Comparison of ENCODE assay signal across 8 cellular contexts in the genomic region with DNA sequence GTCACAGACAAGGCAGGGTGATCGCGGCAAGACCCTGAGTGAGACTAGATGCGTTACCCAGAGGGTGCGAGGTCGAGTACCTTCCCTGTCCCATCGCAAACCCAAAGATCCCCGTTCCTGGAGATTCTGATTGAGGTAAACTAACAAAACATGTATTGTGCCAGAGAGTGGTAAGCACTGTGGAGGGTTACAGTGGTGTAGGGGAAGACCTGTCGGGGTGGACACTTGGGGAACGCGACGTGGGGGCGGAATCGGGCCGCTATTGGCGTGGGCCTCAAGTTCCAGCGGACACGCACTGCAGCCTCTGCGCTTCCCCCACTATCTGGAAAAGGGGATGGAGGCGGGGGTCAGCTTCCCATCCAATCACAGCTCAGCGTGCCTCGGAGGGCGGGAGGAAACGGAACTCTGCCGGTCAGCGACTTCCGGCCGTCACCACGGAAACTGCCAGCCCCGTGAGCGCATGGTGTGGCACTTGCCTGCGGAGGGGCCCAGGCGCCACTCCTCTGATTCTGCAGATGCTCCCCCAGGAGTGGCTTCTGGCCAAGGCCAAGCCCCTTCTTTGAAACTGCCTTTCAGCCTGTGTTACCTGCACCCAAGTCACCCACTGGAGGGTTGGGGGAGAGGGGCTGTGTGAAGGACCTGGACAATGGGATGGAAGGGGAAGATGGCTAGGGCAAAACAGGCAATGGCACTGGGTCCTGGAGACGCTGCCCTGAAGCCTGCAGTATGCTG. TPM values are rescaled to one million over a fixed set of nuclear protein-coding genes. Genes with fewer than 3 reads are reported as not detected.
DNase-seq lines count a peak whose midpoint lies in the region; ATAC-seq and TF ChIP-seq lines count a peak whose summit lies in the region.

No MANE protein-coding gene starts in this region.

- H3K9me3 Mint-ChIP-seq in endothelial cell (ENCODE audit: unreplicated experiment) (no peaks in the 10 kb centered on the region), mesothelial cell of epicardium (no peaks in the 10 kb centered on the region)
- H3K9me3 Mint-ChIP-seq in stimulated activated memory B cell treated with anti-CD40 and anti-IgM and Interleukin-4, amounts not matched to agents 10 μg/mL and 1 μg/mL and 100 μg/mL, for 72 hours, result no peaks in the 10 kb centered on the region

- H3K4me3 Mint-ChIP-seq in endothelial cell (ENCODE audit: unreplicated experiment) (peak overlapping the region; percentile 96), mesothelial cell of epicardium (peak overlapping the region; percentile 96)
- H3K4me3 Mint-ChIP-seq in stimulated activated memory B cell treated with anti-CD40 and anti-IgM and Interleukin-4, amounts not matched to agents 10 μg/mL and 1 μg/mL and 100 μg/mL, for 72 hours, result peak overlapping the region; percentile 89

- peak overlapping the region; percentile 91 for H3K4me3 ChIP-seq in GM06990 (replicated peaks; ENCODE audit: low read depth, low read length)

- H3K4me1 Mint-ChIP-seq in endothelial cell (ENCODE audit: unreplicated experiment) (peaks cover 29% of the 10 kb centered on the region), mesothelial cell of epicardium (peaks cover 44% of the 10 kb centered on the region)
- H3K4me1 Mint-ChIP-seq in stimulated activated memory B cell treated with anti-CD40 and anti-IgM and Interleukin-4, amounts not matched to agents 10 μg/mL and 1 μg/mL and 100 μg/mL, for 72 hours, result peaks cover 81% of the 10 kb centered on the region

- peaks cover 7% of the 10 kb centered on the region for H3K36me3 ChIP-seq in GM06990 (ENCODE audit: control insufficient read depth, insufficient read depth, low read length)

- H3K27me3 Mint-ChIP-seq in endothelial cell (ENCODE audit: unreplicated experiment) (peaks cover 27% of the 10 kb centered on the region), mesothelial cell of epicardium (ENCODE audit: low read depth) (no peaks in the 10 kb centered on the region)
- H3K27me3 Mint-ChIP-seq in stimulated activated memory B cell treated with anti-CD40 and anti-IgM and Interleukin-4, amounts not matched to agents 10 μg/mL and 1 μg/mL and 100 μg/mL, for 72 hours, result no peaks in the 10 kb centered on the region

- TF ChIP-seq CTCF in GM06990 (IDR thresholded peaks at IDR 0.05; ENCODE audit: insufficient read depth, low read length, poor library complexity, severe bottlenecking) (no peak), endothelial cell (IDR thresholded peaks at IDR 0.05; ENCODE audit: unreplicated experiment) (no peak), mesothelial cell of epicardium (IDR thresholded peaks at IDR 0.05; ENCODE audit: unreplicated experiment) (no peak)

- peaks cover 32% of the 10 kb centered on the region for H3K36me3 Mint-ChIP-seq in endothelial cell (ENCODE audit: low read depth, unreplicated experiment)
- H3K36me3 Mint-ChIP-seq in mesothelial cell of epicardium, result peaks cover 11% of the 10 kb centered on the region
- peaks cover 23% of the 10 kb centered on the region for H3K36me3 Mint-ChIP-seq in stimulated activated memory B cell treated with anti-CD40 and anti-IgM and Interleukin-4, amounts not matched to agents 10 μg/mL and 1 μg/mL and 100 μg/mL, for 72 hours

- H3K27me3 ChIP-seq in GM06990 (replicated peaks; ENCODE audit: control insufficient read depth, insufficient read depth, low read length), result no peaks in the 10 kb centered on the region

- H3K27ac Mint-ChIP-seq in endothelial cell (ENCODE audit: unreplicated experiment) (peak overlapping the region; percentile 99), mesothelial cell of epicardium (peak overlapping the region; percentile 100)
- H3K27ac Mint-ChIP-seq in stimulated activated memory B cell treated with anti-CD40 and anti-IgM and Interleukin-4, amounts not matched to agents 10 μg/mL and 1 μg/mL and 100 μg/mL, for 72 hours, result peak overlapping the region; percentile 100

- DNase-seq in GM06990 (ENCODE audit: extremely low read depth, insufficient read length) (peak; percentile 88), endothelial cell (ENCODE audit: low spot score) (peak; percentile 74), mesothelial cell of epicardium (ENCODE audit: low spot score in 2 of 2, unreplicated experiment in 2 of 2) (peak; percentile 64 to 85), OCI-M1 (lab: John Stamatoyannopoulos, UW) (no peak), NCI-H1092 treated with DMSO at 0.1 percent for 48 hours (lab: John Stamatoyannopoulos, UW) (no peak)
- peak; percentile 41 for DNase-seq in activated CD4-positive, alpha-beta T cell treated with anti-CD3 and anti-CD28 coated beads, Interleukin-2, amount 50 U/mL, for 1 hour

- ATAC-seq in HG03196 (IDR thresholded peaks at IDR 0.05; ENCODE audit: unreplicated experiment), result peak; percentile 23
- peak; percentile 48 for ATAC-seq in stimulated activated memory B cell treated with anti-CD40 and anti-IgM and Interleukin-4, amounts not matched to agents 10 μg/mL and 1 μg/mL and 100 μg/mL, for 72 hours

RNA-seq across cellular contexts. Expression of a gene that starts 1.0 kb away (rescaled TPM):
- total RNA-seq in endothelial cell (ENCODE audit: unreplicated experiment), result 81.6 TPM
- total RNA-seq in mesothelial cell of epicardium, result 66.2 to 74.7 TPM (median 73.4 TPM) in 3 replicates

RNA-seq across cellular contexts. Expression of a gene that starts 4.5 kb away (rescaled TPM):
- total RNA-seq in endothelial cell (ENCODE audit: unreplicated experiment), result 130 TPM
- 82.9 to 86.5 TPM (median 84.3 TPM) in 3 replicates for total RNA-seq in mesothelial cell of epicardium

RNA-seq across cellular contexts. Expression of a gene that starts 13.7 kb away (rescaled TPM):
- 18.6 TPM for total RNA-seq in endothelial cell (ENCODE audit: unreplicated experiment)
- total RNA-seq in mesothelial cell of epicardium, result 42.6 to 43.9 TPM (median 42.8 TPM) in 3 replicates

RNA-seq across cellular contexts. Expression of a gene that starts 15.6 kb away (rescaled TPM):
- total RNA-seq in endothelial cell (ENCODE audit: unreplicated experiment), result 457 TPM
- 577 to 599 TPM (median 579 TPM) in 3 replicates for total RNA-seq in mesothelial cell of epicardium

RNA-seq across cellular contexts. Expression of a gene that starts 39.8 kb away (rescaled TPM):
- total RNA-seq in endothelial cell (ENCODE audit: unreplicated experiment) (22.2 TPM), mesothelial cell of epicardium (24.4 to 27.1 TPM (median 24.9 TPM) in 3 replicates)

Comparison
In these comparisons a context has a peak if more than half of its experiments do, and no peak if none do; other contexts are left out.
1. DNase-seq: peak in GM06990 (single experiment), activated CD4-positive, alpha-beta T cell treated with anti-CD3 and anti-CD28 coated beads, Interleukin-2, amount 50 U/mL, for 1 hour (single experiment), endothelial cell (single experiment) and mesothelial cell of epicardium (2 of 2); none in OCI-M1 (single experiment) and NCI-H1092 treated with DMSO at 0.1 percent for 48 hours (single experiment).
2. Peak in every context shown above with its lines, with median percentiles within 50 percentile points of each other: H3K27ac Mint-ChIP-seq and H3K4me3 Mint-ChIP-seq.